ENCODE assay signal across 21 cellular contexts in the genomic region with DNA sequence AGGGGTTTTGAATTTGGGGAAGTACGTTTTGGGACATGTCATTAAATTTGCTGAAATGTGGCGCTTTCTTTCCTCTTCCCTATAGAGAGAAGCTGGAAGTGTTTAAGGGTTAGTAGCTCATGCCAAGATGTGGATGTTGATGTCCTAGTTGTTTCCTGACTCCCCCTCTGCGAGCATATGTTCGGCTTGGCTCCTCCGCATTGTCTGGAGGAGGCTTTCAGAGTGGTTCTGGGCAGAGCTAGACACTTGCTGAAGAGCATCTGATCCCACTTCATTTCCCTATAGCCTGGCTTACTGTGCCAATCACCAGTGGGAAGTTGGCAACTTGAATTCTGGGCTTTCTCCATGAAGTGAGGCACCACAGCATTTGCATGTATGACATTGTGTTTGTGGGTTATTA.
"Had no signal": no experiment of that assay in that cellular context is flagged by ENCODE, and none has a peak within 500 bp of the region (broad histone marks: within the 10 kb centered on the region; RNA-seq: fewer than 3 reads in every experiment).

No MANE protein-coding gene starts in this region.

- H3K36me3 Mint-ChIP-seq: memory B cell; natural killer cell; stimulated activated naive B cell treated with anti-CD40 and anti-IgM and Interleukin-4, amounts not matched to agents 10 μg/mL and 1 μg/mL and 100 μg/mL, for 72 hours had no signal

- H3K27ac Mint-ChIP-seq: activated T-cell treated with anti-CD3 and anti-CD28 coated beads, Interleukin-2, amount 50 U/mL, for 24 hours; memory B cell; natural killer cell; progenitor cell of endocrine pancreas; stimulated activated naive B cell treated with anti-CD40 and anti-IgM and Interleukin-4, amounts not matched to agents 10 μg/mL and 1 μg/mL and 100 μg/mL, for 72 hours had no signal

- H3K9me3 Mint-ChIP-seq: natural killer cell had no signal

- H3K4me3 Mint-ChIP-seq: activated T-cell treated with anti-CD3 and anti-CD28 coated beads, Interleukin-2, amount 50 U/mL, for 24 hours; memory B cell; natural killer cell; stimulated activated naive B cell treated with anti-CD40 and anti-IgM and Interleukin-4, amounts not matched to agents 10 μg/mL and 1 μg/mL and 100 μg/mL, for 72 hours had no signal

- DNase-seq: activated CD4-positive, alpha-beta T cell treated with anti-CD3 and anti-CD28 coated beads, Interleukin-2, amount 50 U/mL, for 48 hours; activated naive CD4-positive, alpha-beta T cell treated with anti-CD3 and anti-CD28 coated beads, Interleukin-2, amount 50 U/mL, for 16 hours; activated T-cell treated with anti-CD3 and anti-CD28 coated beads, Interleukin-2, amount 50 U/mL, for 24 hours; adrenal gland; central memory CD4-positive, alpha-beta T cell; cortex of kidney; effector CD8-positive, alpha-beta T cell; esophagus squamous epithelium; glutamatergic neuron; left ventricle myocardium inferior; natural killer cell; right cardiac atrium; stimulated activated CD4-positive, alpha-beta T cell treated with anti-CD3 and anti-CD28 coated beads, Interleukin-15, amount 100 ng/mL, for 24 hours; stimulated activated CD4-positive, alpha-beta T cell treated with anti-CD3 and anti-CD28 coated beads, Interleukin-4, amount 100 ng/mL, for 1 hour; stimulated activated naive B cell treated with anti-CD40 and anti-IgM and Interleukin-4, amounts not matched to agents 10 μg/mL and 1 μg/mL and 100 μg/mL, for 72 hours; uterus; WERI-Rb-1 had no signal

- H3K4me3 ChIP-seq: adrenal gland, esophagus squamous epithelium, left ventricle myocardium inferior, skin epidermis, tibial nerve, uterus had no signal

- H3K27ac ChIP-seq: adrenal gland, esophagus squamous epithelium, left ventricle myocardium inferior, skin epidermis, tibial nerve, uterus, WERI-Rb-1 had no signal

- ATAC-seq: natural killer cell; right cardiac atrium; stimulated activated naive B cell treated with anti-CD40 and anti-IgM and Interleukin-4, amounts not matched to agents 10 μg/mL and 1 μg/mL and 100 μg/mL, for 72 hours had no signal

- H3K4me1 Mint-ChIP-seq: natural killer cell had no signal

- H3K36me3 ChIP-seq: adrenal gland, esophagus squamous epithelium, left ventricle myocardium inferior, tibial nerve, uterus, WERI-Rb-1 had no signal

- H3K27me3 Mint-ChIP-seq: activated T-cell treated with anti-CD3 and anti-CD28 coated beads, Interleukin-2, amount 50 U/mL, for 24 hours; memory B cell; progenitor cell of endocrine pancreas had no signal

- H3K4me1 ChIP-seq: adrenal gland, esophagus squamous epithelium, left ventricle myocardium inferior, tibial nerve, uterus had no signal

- H3K9me3 ChIP-seq: adrenal gland, esophagus squamous epithelium, left ventricle myocardium inferior, tibial nerve, uterus had no signal

- H3K27me3 ChIP-seq: adrenal gland, esophagus squamous epithelium, tibial nerve, uterus had no signal
